23 cellular contexts compared by ENCODE assay signal in genomic region chr1:39722495-39722894, GRCh38. TPM values are rescaled to one million over a fixed set of nuclear protein-coding genes. Genes with fewer than 3 reads are reported as not detected.
"Had no signal": no experiment of that assay in that cellular context is flagged by ENCODE, and none has a peak within 500 bp of the region (broad histone marks: within the 10 kb centered on the region; RNA-seq: fewer than 3 reads in every experiment).

No MANE protein-coding gene starts in this region.

- FAIRE-seq: endothelial cell of umbilical vein, pancreas had no signal

- H3K27ac Mint-ChIP-seq: activated CD4-positive, alpha-beta memory T cell treated with anti-CD3 and anti-CD28 coated beads for 36 hours; activated CD4-positive, alpha-beta T cell treated with anti-CD3 and anti-CD28 coated beads for 36 hours; activated naive CD8-positive, alpha-beta T cell; activated T-cell treated with anti-CD3 and anti-CD28 coated beads, Interleukin-2, amount 50 U/mL, for 72 hours; memory B cell; naive thymus-derived CD8-positive, alpha-beta T cell; stimulated activated naive CD8-positive, alpha-beta T cell treated with anti-CD3 and anti-CD28 coated beads, Interleukin-15, amount 100 ng/mL, for 72 hours; T-helper 17 cell had no signal

- DNase-seq: activated CD4-positive, alpha-beta memory T cell treated with anti-CD3 and anti-CD28 coated beads for 36 hours; activated CD4-positive, alpha-beta T cell treated with anti-CD3 and anti-CD28 coated beads for 36 hours; activated CD8-positive, alpha-beta memory T cell treated with anti-CD3 and anti-CD28 coated beads, Interleukin-2, amount 50 U/mL, for 4 hours; activated gamma-delta T cell treated with Interleukin-2 at 50 U/mL for 16 hours; activated T-cell treated with anti-CD3 and anti-CD28 coated beads, Interleukin-2, amount 50 U/mL, for 72 hours; amniotic stem cell; central memory CD4-positive, alpha-beta T cell; effector CD8-positive, alpha-beta T cell; heart left ventricle; naive thymus-derived CD8-positive, alpha-beta T cell; pancreas; sigmoid colon; spleen; stimulated activated naive CD8-positive, alpha-beta T cell treated with anti-CD3 and anti-CD28 coated beads, Interleukin-15, amount 100 ng/mL, for 72 hours; T-helper 17 cell; upper lobe of left lung; WERI-Rb-1 had no signal

- H3K27ac ChIP-seq: coronary artery, heart left ventricle, pancreas, sigmoid colon, spleen, upper lobe of left lung, WERI-Rb-1 had no signal

- H3K9me3 ChIP-seq: heart left ventricle, pancreas, sigmoid colon, spleen, upper lobe of left lung had no signal

- H3K9me3 Mint-ChIP-seq: activated CD4-positive, alpha-beta memory T cell treated with anti-CD3 and anti-CD28 coated beads for 36 hours; activated T-cell treated with anti-CD3 and anti-CD28 coated beads, Interleukin-2, amount 50 U/mL, for 72 hours; memory B cell; naive thymus-derived CD8-positive, alpha-beta T cell; stimulated activated naive CD8-positive, alpha-beta T cell treated with anti-CD3 and anti-CD28 coated beads, Interleukin-15, amount 100 ng/mL, for 72 hours had no signal

- H3K4me1 ChIP-seq: sigmoid colon had no signal

- H3K4me3 Mint-ChIP-seq: activated CD4-positive, alpha-beta memory T cell treated with anti-CD3 and anti-CD28 coated beads for 36 hours; activated CD4-positive, alpha-beta T cell treated with anti-CD3 and anti-CD28 coated beads for 36 hours; activated naive CD8-positive, alpha-beta T cell; activated T-cell treated with anti-CD3 and anti-CD28 coated beads, Interleukin-2, amount 50 U/mL, for 72 hours; memory B cell; naive thymus-derived CD8-positive, alpha-beta T cell; stimulated activated naive CD8-positive, alpha-beta T cell treated with anti-CD3 and anti-CD28 coated beads, Interleukin-15, amount 100 ng/mL, for 72 hours; T-helper 17 cell had no signal

- ATAC-seq: activated CD4-positive, alpha-beta T cell treated with anti-CD3 and anti-CD28 coated beads for 36 hours; activated T-cell treated with anti-CD3 and anti-CD28 coated beads, Interleukin-2, amount 50 U/mL, for 72 hours; heart left ventricle; left lobe of liver; naive thymus-derived CD8-positive, alpha-beta T cell; pancreas; stimulated activated naive CD8-positive, alpha-beta T cell treated with anti-CD3 and anti-CD28 coated beads, Interleukin-15, amount 100 ng/mL, for 72 hours; T-helper 17 cell had no signal

- H3K27me3 ChIP-seq: pancreas, upper lobe of left lung had no signal

- H3K4me3 ChIP-seq: coronary artery, heart left ventricle, pancreas, sigmoid colon, spleen, upper lobe of left lung had no signal

- H3K36me3 Mint-ChIP-seq: activated CD4-positive, alpha-beta memory T cell treated with anti-CD3 and anti-CD28 coated beads for 36 hours; activated naive CD8-positive, alpha-beta T cell; memory B cell; naive thymus-derived CD8-positive, alpha-beta T cell had no signal

- H3K36me3 ChIP-seq: heart left ventricle, pancreas, sigmoid colon, spleen, upper lobe of left lung, WERI-Rb-1 had no signal

RNA-seq across cellular contexts. Expression of gene HPCAL4, which starts 31.3 kb away (rescaled TPM):
- total RNA-seq: endothelial cell of umbilical vein, fibroblast of lung had no signal
- polyA plus RNA-seq: endothelial cell of umbilical vein, fibroblast of lung had no signal

RNA-seq across cellular contexts. Expression of gene OXCT2, which starts 48.7 kb away (rescaled TPM):
- total RNA-seq: left lobe of liver; naive thymus-derived CD8-positive, alpha-beta T cell had no signal
- polyA plus RNA-seq: naive thymus-derived CD8-positive, alpha-beta T cell had no signal

RNA-seq across cellular contexts. Expression of gene NT5C1A, which starts 50.6 kb away (rescaled TPM):
- total RNA-seq: activated CD4-positive, alpha-beta memory T cell treated with anti-CD3 and anti-CD28 coated beads for 36 hours; endothelial cell of umbilical vein; fibroblast of lung; left lobe of liver; sigmoid colon had no signal
- polyA plus RNA-seq: endothelial cell of umbilical vein; fibroblast of lung; naive thymus-derived CD8-positive, alpha-beta T cell; spleen had no signal
